ENCODE assay signal across 24 cellular contexts in the genomic region with DNA sequence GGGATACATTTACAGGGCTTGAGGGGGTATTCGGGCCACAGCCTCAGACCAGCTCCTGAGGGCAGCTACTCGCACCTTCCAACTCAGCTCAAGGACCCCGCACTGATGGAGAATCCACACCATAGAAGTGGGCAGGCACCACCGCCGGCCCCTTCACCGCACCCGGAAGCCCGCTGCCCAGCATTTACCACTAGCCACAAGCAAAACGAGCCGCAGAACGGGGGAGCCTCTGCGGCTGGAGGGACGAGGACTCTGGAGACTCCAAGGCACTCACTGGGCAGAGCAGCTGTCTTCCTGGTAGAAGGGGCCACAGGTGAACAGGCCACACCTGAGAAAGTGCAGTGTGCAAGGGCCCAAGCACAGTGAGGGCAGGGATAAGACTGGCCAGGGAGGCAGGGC. TPM values are rescaled to one million over a fixed set of nuclear protein-coding genes. Genes with fewer than 3 reads are reported as not detected.
"Had no signal": no experiment of that assay in that cellular context is flagged by ENCODE, and none has a peak within 500 bp of the region (broad histone marks: within the 10 kb centered on the region; RNA-seq: fewer than 3 reads in every experiment).

No MANE protein-coding gene starts in this region.

- H3K27me3 Mint-ChIP-seq: activated CD4-positive, alpha-beta memory T cell treated with anti-CD3 and anti-CD28 coated beads, Interleukin-2, amount 10 ng/mL, durations not matched to agents 7 days and 5 days; activated naive CD8-positive, alpha-beta T cell; natural killer cell treated with Interleukin-12 subunit alpha and Interleukin-12 subunit beta and Interleukin-15 and Interleukin-18, amount 100 ng/mL, for 72 hours; stimulated activated naive CD8-positive, alpha-beta T cell treated with anti-CD3 and anti-CD28 coated beads, Interleukin-15, Interleukin-2, amounts not matched to agents 100 ng/mL and 50 ng/mL, for 24 hours had no signal

- FAIRE-seq: islet of Langerhans, urothelium cell line had no signal

- H3K27me3 ChIP-seq: cardiac muscle cell, foreskin keratinocyte, right atrium auricular region, tibial nerve had no signal

- H3K9me3 Mint-ChIP-seq: activated CD4-positive, alpha-beta memory T cell treated with anti-CD3 and anti-CD28 coated beads, Interleukin-2, amount 10 ng/mL, durations not matched to agents 7 days and 5 days; natural killer cell treated with Interleukin-12 subunit alpha and Interleukin-12 subunit beta and Interleukin-15 and Interleukin-18, amount 100 ng/mL, for 72 hours; stimulated activated naive CD8-positive, alpha-beta T cell treated with anti-CD3 and anti-CD28 coated beads, Interleukin-15, Interleukin-2, amounts not matched to agents 100 ng/mL and 50 ng/mL, for 24 hours had no signal

- H3K4me3 Mint-ChIP-seq: activated CD4-positive, alpha-beta memory T cell treated with anti-CD3 and anti-CD28 coated beads, Interleukin-2, amount 10 ng/mL, durations not matched to agents 7 days and 5 days; activated naive CD8-positive, alpha-beta T cell; natural killer cell treated with Interleukin-12 subunit alpha and Interleukin-12 subunit beta and Interleukin-15 and Interleukin-18, amount 100 ng/mL, for 72 hours; stimulated activated naive CD8-positive, alpha-beta T cell treated with anti-CD3 and anti-CD28 coated beads, Interleukin-15, Interleukin-2, amounts not matched to agents 100 ng/mL and 50 ng/mL, for 24 hours had no signal

- H3K27ac Mint-ChIP-seq: activated CD4-positive, alpha-beta memory T cell treated with anti-CD3 and anti-CD28 coated beads, Interleukin-2, amount 10 ng/mL, durations not matched to agents 7 days and 5 days; activated naive CD8-positive, alpha-beta T cell; natural killer cell treated with Interleukin-12 subunit alpha and Interleukin-12 subunit beta and Interleukin-15 and Interleukin-18, amount 100 ng/mL, for 72 hours; stimulated activated naive CD8-positive, alpha-beta T cell treated with anti-CD3 and anti-CD28 coated beads, Interleukin-15, Interleukin-2, amounts not matched to agents 100 ng/mL and 50 ng/mL, for 24 hours had no signal

- H3K4me3 ChIP-seq: cardiac muscle cell, lower lobe of right lung, prostate gland, right atrium auricular region, tibial nerve had no signal

- H3K27ac ChIP-seq: cardiac muscle cell, foreskin keratinocyte, lower lobe of right lung, prostate gland, right atrium auricular region, tibial nerve had no signal

- H3K36me3 ChIP-seq: prostate gland had no signal

- H3K9me3 ChIP-seq: lower lobe of right lung, prostate gland, right atrium auricular region, tibial nerve had no signal

- ATAC-seq: foreskin keratinocyte; lower lobe of right lung; natural killer cell treated with Interleukin-12 subunit alpha and Interleukin-12 subunit beta and Interleukin-15 and Interleukin-18, amount 100 ng/mL, for 72 hours had no signal

- DNase-seq: activated CD4-positive, alpha-beta memory T cell treated with anti-CD3 and anti-CD28 coated beads, Interleukin-2, amount 10 ng/mL, durations not matched to agents 7 days and 5 days; activated CD4-positive, alpha-beta T cell treated with anti-CD3 and anti-CD28 coated beads for 48 hours; activated CD4-positive, CD25-positive, alpha-beta regulatory T cell; activated effector memory CD4-positive, alpha-beta T cell treated with anti-CD3 and anti-CD28 coated beads, Interleukin-2, amount 50 U/mL, for 16 hours; activated T-cell treated with anti-CD3 and anti-CD28 coated beads, Interleukin-2, amount 50 U/mL, for 48 hours; amniotic stem cell; dermis blood vessel endothelial cell; effector memory CD4-positive, alpha-beta T cell; foreskin keratinocyte; glutamatergic neuron; hippocampal formation; lower lobe of right lung; occipital lobe; T-helper 1 cell; T-helper 9 cell had no signal

- H3K36me3 Mint-ChIP-seq: natural killer cell treated with Interleukin-12 subunit alpha and Interleukin-12 subunit beta and Interleukin-15 and Interleukin-18, amount 100 ng/mL, for 72 hours had no signal

RNA-seq across cellular contexts. Expression of a gene that starts 21.8 kb away (rescaled TPM):
- total RNA-seq: occipital lobe, right atrium auricular region had no signal
- polyA plus RNA-seq: cardiac muscle cell had no signal
